In the genomic region with DNA sequence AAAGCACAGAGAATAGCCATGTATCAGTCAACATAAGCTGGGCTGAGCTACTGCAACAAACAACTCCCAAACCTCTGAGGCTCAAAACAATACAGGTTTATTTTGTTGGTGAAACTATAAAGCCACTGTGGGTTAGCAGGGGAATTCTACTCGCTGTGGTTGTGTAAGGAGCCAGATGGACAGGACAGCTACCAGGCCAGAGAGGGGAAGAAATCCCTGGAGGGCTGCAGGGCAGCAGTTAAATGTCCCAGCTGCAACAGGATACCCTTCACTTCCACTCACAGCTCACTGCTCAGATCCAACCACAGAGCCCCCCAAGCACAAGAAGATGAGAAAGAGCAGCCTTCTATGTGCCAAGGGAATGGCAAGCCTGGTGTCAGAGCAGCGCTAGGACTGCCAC, we compare ENCODE assay signal across 16 cellular contexts.
DNase-seq lines count a peak whose midpoint lies in the region; ATAC-seq and TF ChIP-seq lines count a peak whose summit lies in the region.
"Had no signal": no experiment of that assay in that cellular context is flagged by ENCODE, and none has a peak within 500 bp of the region (broad histone marks: within the 10 kb centered on the region; RNA-seq: fewer than 3 reads in every experiment).

No MANE protein-coding gene starts in this region.

- H3K36me3 Mint-ChIP-seq in activated CD8-positive, alpha-beta memory T cell treated with anti-CD3 and anti-CD28 coated beads, Interleukin-2, amount 10 ng/mL, durations not matched to agents 7 days and 5 days, result no peaks in the 10 kb centered on the region
- no peaks in the 10 kb centered on the region for H3K36me3 Mint-ChIP-seq in glutamatergic neuron (ENCODE audit: unreplicated experiment)
- H3K36me3 Mint-ChIP-seq: CD8-positive, alpha-beta T cell had no signal

- no peak overlapping the region for H3K27ac Mint-ChIP-seq in activated CD8-positive, alpha-beta memory T cell treated with anti-CD3 and anti-CD28 coated beads, Interleukin-2, amount 10 ng/mL, durations not matched to agents 7 days and 5 days
- no peak overlapping the region for H3K27ac Mint-ChIP-seq in glutamatergic neuron (ENCODE audit: unreplicated experiment)
- H3K27ac Mint-ChIP-seq: CD8-positive, alpha-beta T cell; HFFc6 had no signal

- H3K4me3 Mint-ChIP-seq in activated CD8-positive, alpha-beta memory T cell treated with anti-CD3 and anti-CD28 coated beads, Interleukin-2, amount 10 ng/mL, durations not matched to agents 7 days and 5 days, result no peak overlapping the region
- H3K4me3 Mint-ChIP-seq in glutamatergic neuron (ENCODE audit: unreplicated experiment), result no peak overlapping the region
- H3K4me3 Mint-ChIP-seq: CD8-positive, alpha-beta T cell; HFFc6 had no signal

- DNase-seq in DMS 273 (lab: John Stamatoyannopoulos, UW; ENCODE audit: unreplicated experiment), result peak; percentile 14
- no peak for DNase-seq in DMS 273 treated with DMSO at 0.1 percent for 48 hours (lab: John Stamatoyannopoulos, UW)
- peak; percentile 3 for DNase-seq in activated CD8-positive, alpha-beta memory T cell treated with anti-CD3 and anti-CD28 coated beads, Interleukin-2, amount 10 ng/mL, durations not matched to agents 7 days and 5 days
- DNase-seq in glutamatergic neuron, result peak; percentile 65
- peak; percentile 29 for DNase-seq in posterior vena cava (ENCODE audit: low spot score)
- no peak for DNase-seq in GM10248 (ENCODE audit: extremely low spot score)
- no peak for DNase-seq in GM20000 (ENCODE audit: low spot score)
- DNase-seq: AML-193; Calu3; CD8-positive, alpha-beta T cell; GM23248; HFFc6; KG1 had no signal

- H3K4me1 Mint-ChIP-seq in activated CD8-positive, alpha-beta memory T cell treated with anti-CD3 and anti-CD28 coated beads, Interleukin-2, amount 10 ng/mL, durations not matched to agents 7 days and 5 days, result no peaks in the 10 kb centered on the region
- H3K4me1 Mint-ChIP-seq in glutamatergic neuron (ENCODE audit: low read depth, unreplicated experiment), result peaks cover 14% of the 10 kb centered on the region

- CTCF ChIA-PET in activated CD8-positive, alpha-beta memory T cell treated with anti-CD3 and anti-CD28 coated beads, Interleukin-2, amount 10 ng/mL, durations not matched to agents 7 days and 5 days (lab: Charles Lee), result no interaction called here
- CTCF ChIA-PET in GM10248 (lab: Yijun Ruan, JAX), result interaction anchor here (1.7 kb wide), 1 partner anchor 20 kb away, joined by 3 read pairs; no protein-coding TSS in a partner anchor

- H3K27me3 Mint-ChIP-seq in activated CD8-positive, alpha-beta memory T cell treated with anti-CD3 and anti-CD28 coated beads, Interleukin-2, amount 10 ng/mL, durations not matched to agents 7 days and 5 days, result no peaks in the 10 kb centered on the region
- H3K27me3 Mint-ChIP-seq in glutamatergic neuron (ENCODE audit: unreplicated experiment), result no peaks in the 10 kb centered on the region

- POLR2A ChIA-PET in GM10248 (lab: Yijun Ruan, JAX), result no interaction called here

- no peak for ATAC-seq in activated CD8-positive, alpha-beta memory T cell treated with anti-CD3 and anti-CD28 coated beads, Interleukin-2, amount 10 ng/mL, durations not matched to agents 7 days and 5 days
- no peak for ATAC-seq in HG03460 (IDR thresholded peaks at IDR 0.05; ENCODE audit: unreplicated experiment)
- ATAC-seq: A549; CD8-positive, alpha-beta T cell; HCT116 had no signal

- no peaks in the 10 kb centered on the region for H3K9me3 Mint-ChIP-seq in activated CD8-positive, alpha-beta memory T cell treated with anti-CD3 and anti-CD28 coated beads, Interleukin-2, amount 10 ng/mL, durations not matched to agents 7 days and 5 days (ENCODE audit: low read depth)
- H3K9me3 Mint-ChIP-seq in glutamatergic neuron (ENCODE audit: unreplicated experiment), result no peaks in the 10 kb centered on the region
- H3K9me3 Mint-ChIP-seq: CD8-positive, alpha-beta T cell had no signal

- no peak for TF ChIP-seq CTCF in glutamatergic neuron (IDR thresholded peaks at IDR 0.05; ENCODE audit: partially characterized antibody, unreplicated experiment)
- TF ChIP-seq CTCF in GM10248 (IDR thresholded peaks at IDR 0.05; ENCODE audit: control extremely low read depth, extremely low read depth, low read depth, missing control alignments), result no peak
- no peak for TF ChIP-seq CTCF in GM20000 (IDR thresholded peaks at IDR 0.05; ENCODE audit: extremely low read depth, missing control alignments)

- intact Hi-C loops in posterior vena cava (cut with DNase I), result no loop called here

Comparison
In these comparisons a context has a peak if more than half of its experiments do, and no peak if none do; other contexts are left out.
1. DNase-seq: peak in DMS 273 (single experiment), activated CD8-positive, alpha-beta memory T cell treated with anti-CD3 and anti-CD28 coated beads, Interleukin-2, amount 10 ng/mL, durations not matched to agents 7 days and 5 days (single experiment), glutamatergic neuron (single experiment) and posterior vena cava (single experiment); none in DMS 273 treated with DMSO at 0.1 percent for 48 hours (single experiment), GM10248 (single experiment) and GM20000 (single experiment).